Comparison of ENCODE assay signal across 8 cellular contexts in the genomic region with DNA sequence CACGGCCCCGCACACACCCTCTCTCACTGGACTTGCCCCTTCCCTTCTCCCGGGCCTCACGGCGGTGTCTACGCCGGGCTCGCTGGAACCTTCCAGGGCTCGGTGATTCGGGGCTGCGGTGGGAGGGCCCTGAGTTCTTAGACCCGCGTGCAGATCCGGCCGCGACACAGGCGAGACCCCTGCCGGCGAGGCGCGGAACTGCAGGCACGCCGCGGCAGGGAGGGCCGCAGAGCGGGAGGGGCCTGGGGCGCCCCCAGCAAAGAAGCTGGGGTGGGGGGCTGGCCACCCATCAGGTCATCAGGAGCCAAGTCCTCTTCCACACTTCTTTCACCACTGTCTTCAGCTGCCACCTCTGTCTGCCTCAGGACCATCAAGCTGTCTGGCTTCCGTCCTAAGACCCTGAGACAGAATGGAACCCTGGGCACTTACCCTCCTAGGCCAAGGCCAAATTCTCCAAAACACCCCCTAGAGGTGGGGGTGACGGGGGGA.
DNase-seq lines count a peak whose midpoint lies in the region; ATAC-seq, FAIRE-seq and TF ChIP-seq lines count a peak whose summit lies in the region.

No MANE protein-coding gene starts in this region.

- H3K9me3 Mint-ChIP-seq in MCF 10A (ENCODE audit: unreplicated experiment) = no peaks in the 10 kb centered on the region

- no peak for ATAC-seq in HG03469 (IDR thresholded peaks at IDR 0.05; ENCODE audit: unreplicated experiment)

- intact Hi-C loops in MCF 10A (cut with micrococcal nuclease) = loop anchor here (1.0 to 10.0 kb wide), 2 partner anchors 102 to 424 kb away; no protein-coding TSS in a partner anchor

- CTCF ChIA-PET in MCF 10A (lab: Yijun Ruan, JAX) = interaction anchor here (0.5 to 5.0 kb wide), 21 partner anchors 10 to 433 kb away, joined by 3 to 45 read pairs (median 3); a partner anchor contains a TSS

- BruUV-seq in MCF 10A (replicated peaks; lab: Mats Ljungman, UMichigan) = no TSS peak

- peaks cover 15% of the 10 kb centered on the region for H3K4me1 Mint-ChIP-seq in MCF 10A (ENCODE audit: insufficient read depth, unreplicated experiment)

- peak; percentile 99 for TF ChIP-seq CTCF in WI38 (IDR thresholded peaks at IDR 0.05; ENCODE audit: low read depth, low read length)
- peak; percentile 93 for TF ChIP-seq CTCF in MCF 10A (IDR thresholded peaks at IDR 0.05; ENCODE audit: unreplicated experiment)

- no peaks in the 10 kb centered on the region for H3K27me3 Mint-ChIP-seq in MCF 10A (ENCODE audit: insufficient read depth, unreplicated experiment)

- POLR2A ChIA-PET in MCF 10A (lab: Yijun Ruan, JAX) = interaction anchor here (0.7 kb wide), 1 partner anchor 421 kb away, joined by 4 read pairs; a partner anchor contains a TSS

- TF ChIP-seq POLR2A in H54 (IDR thresholded peaks at IDR 0.05; ENCODE audit: low read depth, low read length) = no peak

- no peak for FAIRE-seq in H54 (lab: Jason Lieb, UNC)

- H3K4me3 Mint-ChIP-seq in MCF 10A (ENCODE audit: unreplicated experiment) = peak overlapping the region; percentile 61

- DNase-seq in DMS53 treated with DMSO at 0.1 percent for 48 hours (lab: John Stamatoyannopoulos, UW; ENCODE audit: unreplicated experiment) (peak; percentile 13), H54 (ENCODE audit: insufficient read length, low spot score) (peak; percentile 80), NCI-H1105 treated with DMSO at 0.1 percent for 48 hours (lab: John Stamatoyannopoulos, UW) (peak; percentile 55), MCF 10A (ENCODE audit: unreplicated experiment) (peak; percentile 34), inferior parietal cortex (ENCODE audit: extremely low spot score) (peak; percentile 65)
- peak; percentile 37 to 58 for DNase-seq in stimulated activated CD4-positive, alpha-beta T cell treated with anti-CD3 and anti-CD28 coated beads, Interleukin-1b, Interleukin-23, amount 100 ng/mL, for 1 hour (ENCODE audit: low read depth in 2 of 2)

- H3K4me3 ChIP-seq in WI38 (ENCODE audit: low read depth, low read length) = peak overlapping the region; percentile 28; the same call in 1 of the 2 replicates

- no peak overlapping the region for H3K27ac Mint-ChIP-seq in MCF 10A (ENCODE audit: low read depth, unreplicated experiment)

- peaks cover 7% of the 10 kb centered on the region for H3K36me3 Mint-ChIP-seq in MCF 10A (ENCODE audit: insufficient read depth, unreplicated experiment)

Comparison
In these comparisons a context has a peak if more than half of its experiments do, and no peak if none do; other contexts are left out.
1. DNase-seq: peak in every context shown above with its lines; median percentile 80 in H54; 65 in inferior parietal cortex; 55 in NCI-H1105 treated with DMSO at 0.1 percent for 48 hours; 48 in stimulated activated CD4-positive, alpha-beta T cell treated with anti-CD3 and anti-CD28 coated beads, Interleukin-1b, Interleukin-23, amount 100 ng/mL, for 1 hour; 34 in MCF 10A; 13 in DMS53 treated with DMSO at 0.1 percent for 48 hours.